ENCODE assay signal across 16 cellular contexts in the genomic region with DNA sequence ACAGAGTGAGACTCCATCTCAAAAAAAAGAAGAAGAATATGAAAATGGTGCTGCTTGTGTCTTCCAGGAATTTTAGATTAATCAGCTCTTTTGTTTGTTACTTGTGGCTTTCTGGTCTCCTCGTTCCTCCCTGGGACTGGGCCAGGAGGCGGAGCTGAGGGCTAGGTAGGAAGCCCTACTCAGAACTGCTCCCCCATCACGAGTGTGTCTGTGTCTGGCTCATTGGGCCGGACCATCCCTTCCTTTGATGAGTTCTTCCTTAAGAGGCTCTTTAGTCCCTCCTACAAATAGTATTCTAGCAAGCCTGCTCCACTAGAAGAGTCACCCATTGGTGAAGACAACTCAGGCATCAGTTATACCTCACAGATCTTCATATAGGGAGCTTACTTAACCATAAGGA.
"Had no signal": no experiment of that assay in that cellular context is flagged by ENCODE, and none has a peak within 500 bp of the region (broad histone marks: within the 10 kb centered on the region; RNA-seq: fewer than 3 reads in every experiment).

No MANE protein-coding gene starts in this region.

- H3K27ac ChIP-seq: ascending aorta, ovary, sigmoid colon, thyroid gland, VCaP had no signal

- DNase-seq: activated CD4-positive, alpha-beta T cell treated with anti-CD3 and anti-CD28 coated beads for 1 hour; activated naive CD4-positive, alpha-beta T cell; activated naive CD8-positive, alpha-beta T cell treated with anti-CD3 and anti-CD28 coated beads, Interleukin-2, amount 50 U/mL, for 24 hours; erythroblast; hippocampal formation; kidney; left ventricle myocardium superior; mucosa of descending colon; naive thymus-derived CD4-positive, alpha-beta T cell; ovary; sigmoid colon; stimulated activated CD4-positive, alpha-beta T cell treated with anti-CD3 and anti-CD28 coated beads, Interleukin-1b, Interleukin-23, amount 100 ng/mL, for 48 hours; T-helper 9 cell; thyroid gland had no signal

- ATAC-seq: activated naive CD8-positive, alpha-beta T cell treated with anti-CD3 and anti-CD28 coated beads, Interleukin-2, amount 50 U/mL, for 24 hours; left ventricle myocardium superior; mucosa of descending colon; naive thymus-derived CD4-positive, alpha-beta T cell had no signal

- H3K36me3 ChIP-seq: ascending aorta, ovary, sigmoid colon, thyroid gland had no signal

- H3K9me3 ChIP-seq: ascending aorta, mucosa of descending colon, ovary, sigmoid colon, thyroid gland had no signal

- H3K4me1 ChIP-seq: ascending aorta, sigmoid colon, thyroid gland had no signal

- H3K4me3 ChIP-seq: ascending aorta, mucosa of descending colon, ovary, sigmoid colon, thyroid gland had no signal

- H3K27me3 ChIP-seq: ascending aorta, ovary, sigmoid colon, thyroid gland had no signal
